In the genomic region with DNA sequence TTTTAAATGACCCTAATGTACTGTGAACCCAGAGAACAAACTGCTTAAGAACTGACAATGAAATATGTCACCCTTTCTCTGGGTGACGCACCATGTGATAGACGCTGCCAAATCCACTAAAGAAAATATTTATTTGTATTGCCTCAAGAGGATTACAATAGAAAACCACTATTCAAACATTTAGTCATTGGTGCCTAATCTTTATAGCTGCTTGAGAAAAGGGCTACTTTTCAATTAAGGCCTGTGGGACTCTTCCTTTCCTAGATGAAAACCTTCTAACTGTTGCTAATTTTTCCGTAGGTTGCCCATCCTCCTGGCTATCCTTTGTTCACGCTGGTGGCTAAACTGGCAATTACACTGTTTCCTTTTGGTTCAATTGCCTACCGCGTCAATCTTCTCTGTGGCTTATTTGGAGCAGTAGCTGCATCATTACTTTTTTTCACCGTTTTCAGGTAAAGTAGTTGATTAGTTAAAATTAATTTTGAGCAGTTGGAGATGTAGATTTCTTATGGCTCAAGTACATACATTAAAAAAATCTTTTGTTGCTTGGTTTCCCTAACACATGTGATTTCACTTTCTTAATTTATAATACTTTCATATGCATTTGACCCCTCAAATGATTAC, we compare ENCODE assay signal across 22 cellular contexts. TPM values are rescaled to one million over a fixed set of nuclear protein-coding genes. Genes with fewer than 3 reads are reported as not detected.
DNase-seq lines count a peak whose midpoint lies in the region; ATAC-seq, FAIRE-seq and TF ChIP-seq lines count a peak whose summit lies in the region.
"Had no signal": no experiment of that assay in that cellular context is flagged by ENCODE, and none has a peak within 500 bp of the region (broad histone marks: within the 10 kb centered on the region; RNA-seq: fewer than 3 reads in every experiment).

No MANE protein-coding gene starts in this region.

- TF ChIP-seq CTCF in bronchial epithelial cell (IDR thresholded peaks at IDR 0.05; ENCODE audit: insufficient read depth, low read length, severe bottlenecking) (no peak), progenitor cell of endocrine pancreas (IDR thresholded peaks at IDR 0.05; ENCODE audit: unreplicated experiment) (no peak)

- H3K27me3 ChIP-seq in bronchial epithelial cell (ENCODE audit: control insufficient read depth, insufficient read depth, low read length), result no peaks in the 10 kb centered on the region
- H3K27me3 ChIP-seq: gastroesophageal sphincter, sigmoid colon, tibial artery had no signal

- FAIRE-seq in bronchial epithelial cell (lab: Jason Lieb, UNC), result peak; percentile 55
- FAIRE-seq: GM18507 had no signal

- H3K27me3 Mint-ChIP-seq in progenitor cell of endocrine pancreas, result no peaks in the 10 kb centered on the region
- H3K27me3 Mint-ChIP-seq: activated B cell treated with CpG ODN at 0.5 μM for 24 hours; activated CD4-positive, alpha-beta memory T cell treated with anti-CD3 and anti-CD28 coated beads for 36 hours; activated naive CD4-positive, alpha-beta T cell treated with anti-CD3 and anti-CD28 coated beads, Interleukin-2, amount 50 U/mL, for 24 hours; activated T-cell treated with anti-CD3 and anti-CD28 coated beads, Interleukin-2, amount 50 U/mL, for 24 hours; brain; CD4-positive, CD25-positive, alpha-beta regulatory T cell; memory B cell; naive B cell had no signal

- no peak for ATAC-seq in HG02884 (IDR thresholded peaks at IDR 0.05; ENCODE audit: unreplicated experiment)
- ATAC-seq: gastroesophageal sphincter; stimulated activated effector memory CD8-positive, alpha-beta T cell treated with anti-CD3 and anti-CD28 coated beads, Interleukin-12 subunit alpha, Interleukin-12 subunit beta, amount 100 ng/mL, for 72 hours had no signal

- H3K4me3 ChIP-seq in bronchial epithelial cell (ENCODE audit: low read depth, low read length), result no peak overlapping the region
- H3K4me3 ChIP-seq: gastroesophageal sphincter, sigmoid colon, tibial artery had no signal

- H3K4me3 Mint-ChIP-seq in progenitor cell of endocrine pancreas (ENCODE audit: low read depth), result no peak overlapping the region
- H3K4me3 Mint-ChIP-seq: activated B cell treated with CpG ODN at 0.5 μM for 24 hours; activated CD4-positive, alpha-beta memory T cell treated with anti-CD3 and anti-CD28 coated beads for 36 hours; activated naive CD4-positive, alpha-beta T cell treated with anti-CD3 and anti-CD28 coated beads, Interleukin-2, amount 50 U/mL, for 24 hours; activated T-cell treated with anti-CD3 and anti-CD28 coated beads, Interleukin-2, amount 50 U/mL, for 24 hours; brain; memory B cell; naive B cell; stimulated activated effector memory CD8-positive, alpha-beta T cell treated with anti-CD3 and anti-CD28 coated beads, Interleukin-12 subunit alpha, Interleukin-12 subunit beta, amount 100 ng/mL, for 72 hours had no signal

- in situ Hi-C loops in Caki2 (cut with HindIII; ENCODE audit: low pct_unique_long_range_greater_than_20kb, low sequenced_read_pairs), result no loop called here

- no peak overlapping the region for H3K27ac Mint-ChIP-seq in progenitor cell of endocrine pancreas
- H3K27ac Mint-ChIP-seq: activated B cell treated with CpG ODN at 0.5 μM for 24 hours; activated CD4-positive, alpha-beta memory T cell treated with anti-CD3 and anti-CD28 coated beads for 36 hours; activated naive CD4-positive, alpha-beta T cell treated with anti-CD3 and anti-CD28 coated beads, Interleukin-2, amount 50 U/mL, for 24 hours; activated T-cell treated with anti-CD3 and anti-CD28 coated beads, Interleukin-2, amount 50 U/mL, for 24 hours; brain; CD4-positive, CD25-positive, alpha-beta regulatory T cell; memory B cell; naive B cell; stimulated activated effector memory CD8-positive, alpha-beta T cell treated with anti-CD3 and anti-CD28 coated beads, Interleukin-12 subunit alpha, Interleukin-12 subunit beta, amount 100 ng/mL, for 72 hours had no signal

- peaks cover 30% of the 10 kb centered on the region for H3K4me1 Mint-ChIP-seq in progenitor cell of endocrine pancreas (ENCODE audit: low read depth)

- DNase-seq in Caki2 (ENCODE audit: low read depth), result peak; percentile 49
- peak; percentile 55 for DNase-seq in M059J (ENCODE audit: low read depth)
- peak; percentile 76 for DNase-seq in NCI-H748 treated with DMSO at 0.1 percent for 48 hours (lab: John Stamatoyannopoulos, UW)
- peak; percentile 77 for DNase-seq in bronchial epithelial cell (ENCODE audit: low read depth)
- no peak for DNase-seq in globus pallidus (ENCODE audit: low spot score)
- DNase-seq in progenitor cell of endocrine pancreas (ENCODE audit: low spot score, unreplicated experiment), result no peak
- DNase-seq in activated CD8-positive, alpha-beta memory T cell treated with anti-CD3 and anti-CD28 coated beads, Interleukin-2, amount 50 U/mL, for 4 hours, result no peak
- DNase-seq: activated B cell treated with CpG ODN at 0.5 μM for 24 hours; activated CD4-positive, alpha-beta memory T cell treated with anti-CD3 and anti-CD28 coated beads for 36 hours; activated T-cell treated with anti-CD3 and anti-CD28 coated beads, Interleukin-2, amount 50 U/mL, for 24 hours; CD4-positive, CD25-positive, alpha-beta regulatory T cell; naive B cell; sigmoid colon; T-helper 2 cell; tibial artery had no signal

- H3K36me3 Mint-ChIP-seq in progenitor cell of endocrine pancreas (ENCODE audit: insufficient read depth), result peaks cover 5% of the 10 kb centered on the region

- H3K36me3 ChIP-seq in bronchial epithelial cell (ENCODE audit: control insufficient read depth, insufficient read depth, low read length), result peaks cover 2% of the 10 kb centered on the region

- no peaks in the 10 kb centered on the region for H3K9me3 Mint-ChIP-seq in progenitor cell of endocrine pancreas (ENCODE audit: low read depth)
- H3K9me3 Mint-ChIP-seq: activated B cell treated with CpG ODN at 0.5 μM for 24 hours; activated CD4-positive, alpha-beta memory T cell treated with anti-CD3 and anti-CD28 coated beads for 36 hours; activated naive CD4-positive, alpha-beta T cell treated with anti-CD3 and anti-CD28 coated beads, Interleukin-2, amount 50 U/mL, for 24 hours; activated T-cell treated with anti-CD3 and anti-CD28 coated beads, Interleukin-2, amount 50 U/mL, for 24 hours; brain; CD4-positive, CD25-positive, alpha-beta regulatory T cell; memory B cell; naive B cell; stimulated activated effector memory CD8-positive, alpha-beta T cell treated with anti-CD3 and anti-CD28 coated beads, Interleukin-12 subunit alpha, Interleukin-12 subunit beta, amount 100 ng/mL, for 72 hours had no signal

RNA-seq across cellular contexts. Expression of gene TMEM260, which starts 6.0 kb away (rescaled TPM):
- 3.4 and 7.6 TPM in 2 replicates for total RNA-seq in Caki2 (2014; rRNA removed; shearing (Covaris generic); ENCODE audit: low replicate concordance)
- 10.4 and 13.6 TPM in 2 replicates for total RNA-seq in M059J (2014; rRNA removed; shearing (Covaris generic))
- total RNA-seq in bronchial epithelial cell (19.5 and 21.5 TPM in 2 replicates), progenitor cell of endocrine pancreas (43.0 and 44.2 TPM in 2 replicates)

Comparison
In these comparisons a context has a peak if more than half of its experiments do, and no peak if none do; other contexts are left out.
1. DNase-seq: peak in Caki2 (single experiment), M059J (single experiment), NCI-H748 treated with DMSO at 0.1 percent for 48 hours (single experiment) and bronchial epithelial cell (single experiment); none in globus pallidus (single experiment), progenitor cell of endocrine pancreas (single experiment) and activated CD8-positive, alpha-beta memory T cell treated with anti-CD3 and anti-CD28 coated beads, Interleukin-2, amount 50 U/mL, for 4 hours (single experiment).